In genomic region chr3:108493862-108494261, GRCh38 we compare ENCODE assay signal across 10 cellular contexts. TPM values are rescaled to one million over a fixed set of nuclear protein-coding genes. Genes with fewer than 3 reads are reported as not detected.
DNase-seq lines count a peak whose midpoint lies in the region; ATAC-seq lines count a peak whose summit lies in the region.
"Had no signal": no experiment of that assay in that cellular context is flagged by ENCODE, and none has a peak within 500 bp of the region (broad histone marks: within the 10 kb centered on the region; RNA-seq: fewer than 3 reads in every experiment).

No MANE protein-coding gene starts in this region.

- H3K27ac Mint-ChIP-seq in activated T-cell treated with anti-CD3 and anti-CD28 coated beads, Interleukin-2, amount 50 U/mL, for 24 hours = no peak overlapping the region
- H3K27ac Mint-ChIP-seq: stimulated activated naive CD8-positive, alpha-beta T cell treated with anti-CD3 and anti-CD28 coated beads, Interleukin-15, Interleukin-2, amounts not matched to agents 100 ng/mL and 50 ng/mL, for 24 hours had no signal

- no peaks in the 10 kb centered on the region for H3K9me3 Mint-ChIP-seq in activated T-cell treated with anti-CD3 and anti-CD28 coated beads, Interleukin-2, amount 50 U/mL, for 24 hours
- H3K9me3 Mint-ChIP-seq: stimulated activated naive CD8-positive, alpha-beta T cell treated with anti-CD3 and anti-CD28 coated beads, Interleukin-15, Interleukin-2, amounts not matched to agents 100 ng/mL and 50 ng/mL, for 24 hours had no signal

- no peak overlapping the region for H3K4me3 Mint-ChIP-seq in activated T-cell treated with anti-CD3 and anti-CD28 coated beads, Interleukin-2, amount 50 U/mL, for 24 hours
- H3K4me3 Mint-ChIP-seq: stimulated activated naive CD8-positive, alpha-beta T cell treated with anti-CD3 and anti-CD28 coated beads, Interleukin-15, Interleukin-2, amounts not matched to agents 100 ng/mL and 50 ng/mL, for 24 hours had no signal

- no peaks in the 10 kb centered on the region for H3K36me3 Mint-ChIP-seq in activated T-cell treated with anti-CD3 and anti-CD28 coated beads, Interleukin-2, amount 50 U/mL, for 24 hours (ENCODE audit: low read depth)

- no peaks in the 10 kb centered on the region for H3K27me3 Mint-ChIP-seq in activated T-cell treated with anti-CD3 and anti-CD28 coated beads, Interleukin-2, amount 50 U/mL, for 24 hours
- H3K27me3 Mint-ChIP-seq: stimulated activated naive CD8-positive, alpha-beta T cell treated with anti-CD3 and anti-CD28 coated beads, Interleukin-15, Interleukin-2, amounts not matched to agents 100 ng/mL and 50 ng/mL, for 24 hours had no signal

- ATAC-seq in GM21619 (IDR thresholded peaks at IDR 0.05; ENCODE audit: unreplicated experiment) = no peak

- DNase-seq in NCI-H82 (lab: John Stamatoyannopoulos, UW) (peak; percentile 40), NCI-H82 treated with DMSO at 0.1 percent for 48 hours (lab: John Stamatoyannopoulos, UW; ENCODE audit: unreplicated experiment) (no peak), LHCN-M2 (ENCODE audit: low read depth) (peak; percentile 30), T47D (ENCODE audit: low read depth in 1 of 2, low spot score in 1 of 2) (peak; percentile 4 to 53), posterior cingulate gyrus (peak in 6 of 10 donors; percentile 18 to 89 (median 46))
- DNase-seq in activated T-cell treated with anti-CD3 and anti-CD28 coated beads, Interleukin-2, amount 50 U/mL, for 24 hours = no peak
- DNase-seq in activated effector memory CD4-positive, alpha-beta T cell treated with anti-CD3 and anti-CD28 coated beads, Interleukin-2, amount 50 U/mL, for 16 hours = no peak
- DNase-seq: NCI-H2227 treated with DMSO at 0.1 percent for 48 hours had no signal

- intact Hi-C loops in posterior cingulate gyrus (cut with DNase I) = no loop called here

- H3K4me1 Mint-ChIP-seq in activated T-cell treated with anti-CD3 and anti-CD28 coated beads, Interleukin-2, amount 50 U/mL, for 24 hours (ENCODE audit: low read depth) = peaks cover 4% of the 10 kb centered on the region

- in situ Hi-C loops in T47D (cut with HindIII; ENCODE audit: low pct_unique_long_range_greater_than_20kb, low sequenced_read_pairs) = no loop called here

RNA-seq across cellular contexts. Expression of gene MYH15, which starts 16.5 kb away (rescaled TPM):
- total RNA-seq in LHCN-M2 (2014; rRNA removed) = 5.2 and 5.6 TPM in 2 replicates
- polyA plus RNA-seq in LHCN-M2 (2012) = 0.22 TPM

Comparison
In these comparisons a context has a peak if more than half of its experiments do, and no peak if none do; other contexts are left out.
1. DNase-seq: peak in NCI-H82 (single experiment), LHCN-M2 (single experiment), T47D (2 of 2) and posterior cingulate gyrus (6 of 10); none in NCI-H82 treated with DMSO at 0.1 percent for 48 hours (single experiment), activated T-cell treated with anti-CD3 and anti-CD28 coated beads, Interleukin-2, amount 50 U/mL, for 24 hours (single experiment) and activated effector memory CD4-positive, alpha-beta T cell treated with anti-CD3 and anti-CD28 coated beads, Interleukin-2, amount 50 U/mL, for 16 hours (single experiment).